14 cellular contexts compared by ENCODE assay signal in genomic region chr4:8379281-8379680, GRCh38.
DNase-seq lines count a peak whose midpoint lies in the region; ATAC-seq and TF ChIP-seq lines count a peak whose summit lies in the region.
"Had no signal": no experiment of that assay in that cellular context is flagged by ENCODE, and none has a peak within 500 bp of the region (broad histone marks: within the 10 kb centered on the region; RNA-seq: fewer than 3 reads in every experiment).

No MANE protein-coding gene starts in this region.

- no peaks in the 10 kb centered on the region for H3K27me3 Mint-ChIP-seq in endodermal cell (ENCODE audit: insufficient read depth)
- H3K27me3 Mint-ChIP-seq in neural progenitor cell (ENCODE audit: insufficient read depth, low read depth), result no peaks in the 10 kb centered on the region
- no peaks in the 10 kb centered on the region for H3K27me3 Mint-ChIP-seq in osteocyte (ENCODE audit: unreplicated experiment)
- H3K27me3 Mint-ChIP-seq: CD4-positive, CD25-positive, alpha-beta regulatory T cell had no signal

- 93 to 94% methylated on average over 5 to 12 of the region's 12 CpGs for WGBS in endodermal cell (ENCODE audit: insufficient coverage in 1 of 2, insufficient read length in 1 of 2), 2 experiments

- H3K4me3 Mint-ChIP-seq in endodermal cell (no peak overlapping the region), neural progenitor cell (no peak overlapping the region), osteocyte (ENCODE audit: unreplicated experiment) (no peak overlapping the region)
- H3K4me3 Mint-ChIP-seq: CD4-positive, CD25-positive, alpha-beta regulatory T cell had no signal

- H4K20me1 ChIP-seq in neural progenitor cell (ENCODE audit: low read depth), result no peaks in the 10 kb centered on the region

- intact Hi-C loops in left ventricle myocardium superior (cut with micrococcal nuclease), result no loop called here
- intact Hi-C loops in left cardiac atrium (cut with DNase I), result no loop called here
- intact Hi-C loops in upper lobe of right lung (cut with DNase I), result no loop called here

- peak; percentile 27 for DNase-seq in left ventricle myocardium superior
- DNase-seq in left cardiac atrium, result no peak
- DNase-seq in endodermal cell, result no peak
- no peak for DNase-seq in neural progenitor cell (ENCODE audit: low spot score)
- peak; percentile 48 for DNase-seq in upper lobe of right lung
- no peak for DNase-seq in GDM1 (lab: John Stamatoyannopoulos, UW)
- no peak for DNase-seq in osteocyte (ENCODE audit: extremely low spot score, unreplicated experiment)
- DNase-seq: CD4-positive, CD25-positive, alpha-beta regulatory T cell; DMS53; GM23248; IMR-90 had no signal

- no peak overlapping the region for H3K9ac ChIP-seq in endodermal cell (ENCODE audit: extremely low read depth, low read length, poor library complexity, severe bottlenecking)
- no peak overlapping the region for H3K9ac ChIP-seq in neural progenitor cell
- H3K9ac ChIP-seq: GM23248 had no signal

- H3K27me3 ChIP-seq in endodermal cell (ENCODE audit: control insufficient read depth, insufficient read depth, low read length, poor library complexity, severe bottlenecking) (no peaks in the 10 kb centered on the region), neural progenitor cell (no peaks in the 10 kb centered on the region), upper lobe of right lung (no peaks in the 10 kb centered on the region)

- no peaks in the 10 kb centered on the region for H3K79me2 ChIP-seq in neural progenitor cell (ENCODE audit: low read depth)

- no peak for TF ChIP-seq CTCF in endodermal cell (conservative IDR thresholded peaks at IDR 0.05)
- TF ChIP-seq CTCF in neural progenitor cell (IDR thresholded peaks at IDR 0.05), result no peak
- no peak for TF ChIP-seq CTCF in upper lobe of right lung (IDR thresholded peaks at IDR 0.05)
- no peak for TF ChIP-seq CTCF in osteocyte (IDR thresholded peaks at IDR 0.05)

- H3K27ac Mint-ChIP-seq in endodermal cell (peak overlapping the region; percentile 17), neural progenitor cell (peak overlapping the region; percentile 53), osteocyte (ENCODE audit: unreplicated experiment) (no peak overlapping the region)

- H3K27ac ChIP-seq in endodermal cell (ENCODE audit: low read depth, low read length) (no peak overlapping the region), neural progenitor cell (no peak overlapping the region), upper lobe of right lung (no peak overlapping the region)
- H3K27ac ChIP-seq: A549, GM23248 had no signal

- H3K36me3 Mint-ChIP-seq in endodermal cell (ENCODE audit: low read depth) (peaks cover 9% of the 10 kb centered on the region), neural progenitor cell (peaks cover 6% of the 10 kb centered on the region), osteocyte (ENCODE audit: unreplicated experiment) (peaks cover 2% of the 10 kb centered on the region)

- ATAC-seq in left ventricle myocardium superior (no peak), left cardiac atrium (no peak), upper lobe of right lung (no peak), GM18858 (IDR thresholded peaks at IDR 0.05; ENCODE audit: unreplicated experiment) (no peak)
- ATAC-seq: A549, HCT116 had no signal

- H3K9me3 Mint-ChIP-seq in endodermal cell (no peaks in the 10 kb centered on the region), neural progenitor cell (no peaks in the 10 kb centered on the region), osteocyte (ENCODE audit: unreplicated experiment) (no peaks in the 10 kb centered on the region)
- H3K9me3 Mint-ChIP-seq: CD4-positive, CD25-positive, alpha-beta regulatory T cell had no signal

- H3K4me1 ChIP-seq in endodermal cell (ENCODE audit: control insufficient read depth, insufficient read depth, low read length) (no peaks in the 10 kb centered on the region), neural progenitor cell (no peaks in the 10 kb centered on the region), upper lobe of right lung (no peaks in the 10 kb centered on the region)
- H3K4me1 ChIP-seq: A549 had no signal

- H3K36me3 ChIP-seq in endodermal cell (ENCODE audit: control insufficient read depth, insufficient read depth, low read length), result peaks cover 63% of the 10 kb centered on the region
- no peaks in the 10 kb centered on the region for H3K36me3 ChIP-seq in neural progenitor cell
- H3K36me3 ChIP-seq in upper lobe of right lung, result no peaks in the 10 kb centered on the region

- no peaks in the 10 kb centered on the region for H3K9me3 ChIP-seq in endodermal cell (ENCODE audit: control insufficient read depth, low read length)
- no peaks in the 10 kb centered on the region for H3K9me3 ChIP-seq in neural progenitor cell (ENCODE audit: low read depth)
- H3K9me3 ChIP-seq in upper lobe of right lung, result no peaks in the 10 kb centered on the region
- H3K9me3 ChIP-seq: A549 had no signal

- H3K4me3 ChIP-seq in endodermal cell (ENCODE audit: low read length), result no peak overlapping the region
- H3K4me3 ChIP-seq in neural progenitor cell, result no peak overlapping the region
- no peak overlapping the region for H3K4me3 ChIP-seq in upper lobe of right lung
- H3K4me3 ChIP-seq: A549, GM23248 had no signal

- H3K4me1 Mint-ChIP-seq in endodermal cell (peaks cover 4% of the 10 kb centered on the region), neural progenitor cell (peaks cover 14% of the 10 kb centered on the region), osteocyte (ENCODE audit: unreplicated experiment) (peaks cover 19% of the 10 kb centered on the region)
- H3K4me1 Mint-ChIP-seq: CD4-positive, CD25-positive, alpha-beta regulatory T cell had no signal

- no peak overlapping the region for H3K4me2 ChIP-seq in neural progenitor cell
- H3K4me2 ChIP-seq: A549 had no signal

- no peaks in the 10 kb centered on the region for H3F3A ChIP-seq in neural progenitor cell (ENCODE audit: low read depth)

- no peak overlapping the region for H2AFZ ChIP-seq in neural progenitor cell (replicated peaks)
- H2AFZ ChIP-seq: GM23248 had no signal

Comparison
In these comparisons a context has a peak if more than half of its experiments do, and no peak if none do; other contexts are left out.
1. DNase-seq: peak in left ventricle myocardium superior (single experiment) and upper lobe of right lung (single experiment); none in left cardiac atrium (single experiment), endodermal cell (single experiment), neural progenitor cell (single experiment), GDM1 (single experiment) and osteocyte (single experiment).